In genomic region chr1:203305809-203306088, GRCh38 we compare ENCODE assay signal across 8 cellular contexts. TPM values are rescaled to one million over a fixed set of nuclear protein-coding genes. Genes with fewer than 3 reads are reported as not detected.
A peak's percentile ranks its signal among the peaks of the same experiment; 100 is the strongest.
DNase-seq lines count a peak whose midpoint lies in the region; ATAC-seq and TF ChIP-seq lines count a peak whose summit lies in the region.

No MANE protein-coding gene starts in this region.

- peak overlapping the region; percentile 95 to 100 (median 98) for H3K4me3 Mint-ChIP-seq in naive B cell

- H3K27me3 Mint-ChIP-seq in naive B cell, result no peaks in the 10 kb centered on the region

- H4K20me1 ChIP-seq in Loucy (ENCODE audit: insufficient read depth, low read length, poor library complexity, severe bottlenecking), result peaks cover 50% of the 10 kb centered on the region

- H3K4me3 ChIP-seq in Loucy (ENCODE audit: low read length, poor library complexity, severe bottlenecking), result peak overlapping the region; percentile 98
- peak overlapping the region; percentile 71 for H3K4me3 ChIP-seq in effector memory CD4-positive, alpha-beta T cell (ENCODE audit: insufficient read depth, low read depth, low read length, poor library complexity, severe bottlenecking)

- H3K9me3 ChIP-seq in Loucy (ENCODE audit: insufficient read depth, low read depth, low read length), result no peaks in the 10 kb centered on the region
- no peaks in the 10 kb centered on the region for H3K9me3 ChIP-seq in effector memory CD4-positive, alpha-beta T cell (ENCODE audit: control insufficient read depth, low read length)

- H3F3A ChIP-seq in Loucy (ENCODE audit: low read depth), result peaks cover under 1% of the 10 kb centered on the region; the same call in 1 of the 2 replicates

- H3K79me2 ChIP-seq in Loucy (ENCODE audit: insufficient read depth, low read length), result peaks cover 66% of the 10 kb centered on the region

- H3K9me3 Mint-ChIP-seq in naive B cell, result no peaks in the 10 kb centered on the region

- no peaks in the 10 kb centered on the region for H3K9me2 ChIP-seq in Loucy (replicated peaks; ENCODE audit: low read depth, low read length)

- H3K27ac Mint-ChIP-seq in naive B cell, result peak overlapping the region; percentile 94 to 100 (median 99)

- H3K36me3 ChIP-seq in Loucy (ENCODE audit: insufficient read depth, low read length), result peaks cover 47% of the 10 kb centered on the region
- H3K36me3 ChIP-seq in effector memory CD4-positive, alpha-beta T cell (ENCODE audit: control insufficient read depth, insufficient read depth, low read length), result peaks cover 45% of the 10 kb centered on the region

- peak; percentile 3 to 5 for ATAC-seq in naive B cell (ENCODE audit: low read depth in 2 of 2)

- H2AFZ ChIP-seq in Loucy (ENCODE audit: low read length), result no peak overlapping the region

- H3K36me3 Mint-ChIP-seq in naive B cell, result peaks cover 37 to 43% of the 10 kb centered on the region in 2 donors

- H3K9ac ChIP-seq in Loucy (ENCODE audit: low read depth, low read length, poor library complexity, severe bottlenecking), result peak overlapping the region; percentile 99

- peaks cover 75 to 85% (median 78%) of the 10 kb centered on the region in 3 donors for H3K4me1 Mint-ChIP-seq in naive B cell

- H3K4me1 ChIP-seq in Loucy (ENCODE audit: insufficient read depth, low read length, poor library complexity, severe bottlenecking), result peaks cover 63% of the 10 kb centered on the region
- peaks cover 39% of the 10 kb centered on the region for H3K4me1 ChIP-seq in effector memory CD4-positive, alpha-beta T cell (ENCODE audit: control insufficient read depth, insufficient read depth, low read length, poor library complexity, severe bottlenecking)

- no peak for TF ChIP-seq CTCF in Loucy (conservative IDR thresholded peaks at IDR 0.05; ENCODE audit: low read length)

- H3K4me2 ChIP-seq in Loucy (ENCODE audit: low read depth, low read length, poor library complexity, severe bottlenecking), result peak overlapping the region; percentile 84

- H3K27ac ChIP-seq in effector memory CD4-positive, alpha-beta T cell (ENCODE audit: insufficient read depth, low read length, poor library complexity, severe bottlenecking), result peak overlapping the region; percentile 99

- H3K27me3 ChIP-seq in Loucy (ENCODE audit: insufficient read depth, low read length, poor library complexity, severe bottlenecking), result peaks cover 21% of the 10 kb centered on the region
- H3K27me3 ChIP-seq in effector memory CD4-positive, alpha-beta T cell (replicated peaks; ENCODE audit: control insufficient read depth, insufficient read depth, low read length, poor library complexity, severe bottlenecking), result no peaks in the 10 kb centered on the region

- peak; percentile 58 for DNase-seq in NK-92 treated with Interleukin-12 subunit alpha and Interleukin-12 subunit beta, amount 100 ng/mL, for 24 hours (lab: John Stamatoyannopoulos, UW)
- DNase-seq in NK-92 (lab: John Stamatoyannopoulos, UW; ENCODE audit: unreplicated experiment), result no peak
- no peak for DNase-seq in effector memory CD4-positive, alpha-beta T cell
- DNase-seq in naive B cell, result no peak
- no peak for DNase-seq in NCI-H524 (lab: John Stamatoyannopoulos, UW)
- no peak for DNase-seq in SKM-1 (lab: John Stamatoyannopoulos, UW; ENCODE audit: unreplicated experiment)
- no peak for DNase-seq in DMS53 (lab: John Stamatoyannopoulos, UW)

RNA-seq across cellular contexts. Expression of gene BTG2, which starts 0.4 kb away (rescaled TPM):
- 100 to 1,000 TPM; 315 to 687 (median 417) TPM for polyA plus RNA-seq in naive B cell (ENCODE audit: low read depth in 6 of 6)

RNA-seq across cellular contexts. Expression of gene FMOD, which starts 45.2 kb away (rescaled TPM):
- polyA plus RNA-seq in naive B cell (ENCODE audit: low read depth in 6 of 6), result not detected
